ENCODE assay signal across 8 cellular contexts in genomic region chr19:53537523-53538377, GRCh38. TPM values are rescaled to one million over a fixed set of nuclear protein-coding genes. Genes with fewer than 3 reads are reported as not detected.
DNase-seq lines count a peak whose midpoint lies in the region; ATAC-seq and TF ChIP-seq lines count a peak whose summit lies in the region.

ZNF331 (plus strand) TSS chr19:53538145; CDS start chr19:53569377, 31,232 bp downstream.

- H3K27me3 ChIP-seq in left lung: no peaks in the 10 kb centered on the region

- intact Hi-C loops in left lung (cut with DNase I): no loop called here

- ATAC-seq in GM21619 (IDR thresholded peaks at IDR 0.05; ENCODE audit: unreplicated experiment) (peak; percentile 59), left lung (peak; percentile 89)

- peak; percentile 10 for DNase-seq in DMS79 (lab: John Stamatoyannopoulos, UW)
- DNase-seq in LNCaP clone FGC (ENCODE audit: low read depth): no peak
- peak; percentile 88 to 91 for DNase-seq in activated CD4-positive, alpha-beta T cell treated with anti-CD3 and anti-CD28 coated beads for 4 hours
- DNase-seq in left lung: peak; percentile 84 to 92
- DNase-seq in stimulated activated CD4-positive, alpha-beta T cell treated with anti-CD3 and anti-CD28 coated beads, Interleukin-2, amount 100 ng/mL, for 48 hours: peak; percentile 73 to 75
- no peak for DNase-seq in NCI-H128 (lab: John Stamatoyannopoulos, UW; ENCODE audit: unreplicated experiment)

- peaks cover 0 to 5% of the 10 kb centered on the region in 2 donors for H3K4me1 ChIP-seq in left lung

- TF ChIP-seq CTCF in LNCaP clone FGC (IDR thresholded peaks at IDR 0.05; ENCODE audit: control insufficient read depth, extremely low read depth, insufficient read depth) (no peak), left lung (IDR thresholded peaks at IDR 0.05) (peak; percentile 11 to 38)

- H3K36me3 ChIP-seq in left lung: peaks cover 0 to 9% of the 10 kb centered on the region in 2 donors

- H3K4me3 ChIP-seq in LNCaP clone FGC (ENCODE audit: low read depth, low read length) (peak within 1 kb of the TSS; percentile 78), left lung (peak within 1 kb of the TSS; percentile 51 to 57)

- H3K27ac ChIP-seq in cingulate gyrus (ENCODE audit: low read depth, low read length) (peak within 1 kb of the TSS; percentile 83), left lung (peak within 1 kb of the TSS; percentile 77 to 78)

- no peaks in the 10 kb centered on the region for H3K9me3 ChIP-seq in left lung

RNA-seq across cellular contexts. Expression of gene ZNF331, which starts in this region (rescaled TPM):
- 10 to 100 TPM; 20.1 to 23.9 TPM for total RNA-seq in left lung

Comparison
In these comparisons a context has a peak if more than half of its experiments do, and no peak if none do; other contexts are left out.
1. DNase-seq: peak in DMS79 (single experiment), activated CD4-positive, alpha-beta T cell treated with anti-CD3 and anti-CD28 coated beads for 4 hours (2 of 2), left lung (2 of 2) and stimulated activated CD4-positive, alpha-beta T cell treated with anti-CD3 and anti-CD28 coated beads, Interleukin-2, amount 100 ng/mL, for 48 hours (2 of 2); none in LNCaP clone FGC (single experiment) and NCI-H128 (single experiment).